7 cellular contexts compared by ENCODE assay signal in the genomic region with DNA sequence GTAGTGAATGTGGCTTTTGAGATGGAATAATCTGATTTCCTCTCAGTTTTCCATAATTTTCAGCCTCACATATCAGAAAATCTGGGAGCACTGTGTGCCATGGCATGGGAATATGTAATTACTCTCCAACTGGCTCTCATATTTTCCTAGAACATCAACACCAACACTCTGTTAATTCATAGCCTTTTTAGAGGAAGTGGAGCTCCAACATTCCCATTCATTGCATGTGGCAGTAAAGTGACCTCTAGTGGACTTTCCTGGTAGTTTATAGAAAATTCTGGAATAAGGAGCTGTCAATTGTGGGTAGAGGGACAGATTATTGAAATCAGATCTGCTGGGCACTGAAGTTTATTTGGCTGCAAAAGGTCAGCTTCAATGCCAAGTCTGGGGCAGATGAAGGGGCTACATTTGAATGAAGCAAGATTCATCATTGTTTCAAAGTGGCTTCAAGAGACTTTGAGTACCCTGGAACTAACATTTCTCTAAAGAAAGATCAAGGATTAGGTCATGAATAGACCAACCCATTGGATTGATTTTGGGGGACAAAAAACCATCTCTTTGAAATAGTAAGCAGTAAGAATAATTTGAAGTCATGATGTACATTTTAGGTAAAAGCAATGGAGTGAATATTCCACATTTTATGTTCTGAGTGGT. TPM values are rescaled to one million over a fixed set of nuclear protein-coding genes. Genes with fewer than 3 reads are reported as not detected.
DNase-seq lines count a peak whose midpoint lies in the region; ATAC-seq, FAIRE-seq and TF ChIP-seq lines count a peak whose summit lies in the region.

No MANE protein-coding gene starts in this region.

- peak; percentile 60 for ATAC-seq in body of pancreas
- ATAC-seq in HepG2 = peak; percentile 53; the same call in 2 of the 3 replicates
- ATAC-seq in GM18870 (IDR thresholded peaks at IDR 0.05; ENCODE audit: unreplicated experiment) = no peak

- BruUV-seq in HepG2 (replicated peaks; lab: Mats Ljungman, UMichigan) = no TSS peak

- TF ChIP-seq POLR2A in NB4 (IDR thresholded peaks at IDR 0.05; ENCODE audit: extremely low read depth, insufficient read length) (no peak), body of pancreas (IDR thresholded peaks at IDR 0.05) (no peak), HepG2 (IDR thresholded peaks at IDR 0.05; ENCODE audit: insufficient read depth in 1 of 2, low read depth in 2 of 2, low read length in 2 of 2) (no peak)

- peaks cover 0 to 6% (median 0%) of the 10 kb centered on the region in 3 donors for H3K4me1 Mint-ChIP-seq in CD8-positive, alpha-beta memory T cell

- no peak overlapping the region for H3K4me3 Mint-ChIP-seq in CD8-positive, alpha-beta memory T cell

- no peak for TF ChIP-seq RAD21 in HepG2 (CRISPR knock-in tag; IDR thresholded peaks at IDR 0.05)

- no peak; a peak in 1 of 4 replicates for TF ChIP-seq EP300 in HepG2 (IDR thresholded peaks at IDR 0.05; ENCODE audit: low read depth in 2 of 2, low read length in 2 of 2)
- TF ChIP-seq EP300 in HepG2 (CRISPR knock-in tag; IDR thresholded peaks at IDR 0.05; ENCODE audit: borderline replicate concordance) = no peak

- TF ChIP-seq CTCF in GM06990 (IDR thresholded peaks at IDR 0.05; ENCODE audit: insufficient read depth, low read length, poor library complexity, severe bottlenecking) (peak; percentile 32), NB4 (IDR thresholded peaks at IDR 0.05; ENCODE audit: low read depth, low read length) (peak; percentile 63), body of pancreas (IDR thresholded peaks at IDR 0.05) (peak; percentile 58 to 74 (median 60)), HepG2 (CRISPR knock-in tag; IDR thresholded peaks at IDR 0.05) (peak; percentile 64)

- no peaks in the 10 kb centered on the region for H3K36me3 Mint-ChIP-seq in CD8-positive, alpha-beta memory T cell

- H3K27me3 ChIP-seq in GM06990 (replicated peaks; ENCODE audit: control insufficient read depth, insufficient read depth, low read length) (no peaks in the 10 kb centered on the region; the same call in 1 of the 2 replicates), body of pancreas (no peaks in the 10 kb centered on the region), HepG2 (ENCODE audit: control insufficient read depth in 1 of 2, insufficient read depth in 2 of 2, low read length in 2 of 2) (no peaks in the 10 kb centered on the region)
- no peaks in the 10 kb centered on the region for H3K27me3 ChIP-seq in CD8-positive, alpha-beta memory T cell (ENCODE audit: insufficient read depth, low read length, poor library complexity, severe bottlenecking)

- peak overlapping the region in 1 of 8 donors; percentile 13 for H3K27ac Mint-ChIP-seq in CD8-positive, alpha-beta memory T cell

- CTCF ChIA-PET in HepG2 (lab: Yijun Ruan, JAX; ENCODE audit: low intra/inter-chr PET ratio, low total read pairs) = interaction anchor here (0.9 kb wide), 1 partner anchor 274 kb away, joined by 3 read pairs; no protein-coding TSS in a partner anchor
- CTCF ChIA-PET in CD8-positive, alpha-beta memory T cell (lab: Charles Lee) = no interaction called here

- H4K20me1 ChIP-seq in HepG2 (ENCODE audit: insufficient read depth, low read length) = no peaks in the 10 kb centered on the region

- H3K36me3 ChIP-seq in GM06990 (ENCODE audit: control insufficient read depth, insufficient read depth, low read length) = no peaks in the 10 kb centered on the region
- no peaks in the 10 kb centered on the region for H3K36me3 ChIP-seq in body of pancreas (replicated peaks in 1 of 2; ENCODE audit: insufficient read depth in 1 of 2, low read depth in 2 of 2)
- no peaks in the 10 kb centered on the region for H3K36me3 ChIP-seq in HepG2 (replicated peaks in 1 of 2; ENCODE audit: control insufficient read depth in 1 of 2, insufficient read depth in 2 of 2, low read length in 2 of 2)
- no peaks in the 10 kb centered on the region for H3K36me3 ChIP-seq in CD8-positive, alpha-beta memory T cell (ENCODE audit: insufficient read depth, low read length)

- POLR2A ChIA-PET in HepG2 (lab: Yijun Ruan, JAX) = no interaction called here
- POLR2A ChIA-PET in CD8-positive, alpha-beta memory T cell (lab: Charles Lee) = no interaction called here

- H3K4me2 ChIP-seq in HepG2 (ENCODE audit: low read depth, low read length) = no peak overlapping the region

- no peaks in the 10 kb centered on the region for H3K79me2 ChIP-seq in HepG2 (ENCODE audit: insufficient read depth, low read length)

- in situ Hi-C loops in HepG2 (cut with HindIII; ENCODE audit: extremely low pct_ligation_motif_present, low pct_unique_long_range_greater_than_20kb) = loop anchor here (25.0 kb wide), 1 partner anchor 412 kb away; the partner anchor contains the start of gene HAL

- FAIRE-seq in HepG2 (lab: Jason Lieb, UNC) = peak; percentile 51

- no peak overlapping the region for H3K27ac ChIP-seq in body of pancreas
- H3K27ac ChIP-seq in HepG2 (ENCODE audit: extremely low read length, insufficient read depth, low read length) = no peak overlapping the region
- H3K27ac ChIP-seq in CD8-positive, alpha-beta memory T cell (ENCODE audit: low read depth, low read length) = no peak overlapping the region

- no peak overlapping the region for H3K9ac ChIP-seq in HepG2 (ENCODE audit: insufficient read depth, low read depth, low read length)

- H3K4me3 ChIP-seq in GM06990 (replicated peaks; ENCODE audit: low read depth, low read length) = no peak overlapping the region
- no peak overlapping the region for H3K4me3 ChIP-seq in NB4 (ENCODE audit: low read depth, low read length)
- H3K4me3 ChIP-seq in body of pancreas = no peak overlapping the region
- no peak overlapping the region for H3K4me3 ChIP-seq in HepG2 (replicated peaks in 1 of 3; ENCODE audit: insufficient read depth in 1 of 3, low read depth in 2 of 3, low read length in 3 of 3)
- H3K4me3 ChIP-seq in CD8-positive, alpha-beta memory T cell (ENCODE audit: low read length) = no peak overlapping the region

- H3K4me1 ChIP-seq in body of pancreas (no peaks in the 10 kb centered on the region), HepG2 (ENCODE audit: insufficient read depth, low read length) (no peaks in the 10 kb centered on the region)
- H3K4me1 ChIP-seq in CD8-positive, alpha-beta memory T cell (ENCODE audit: insufficient read depth, low read length) = no peaks in the 10 kb centered on the region

- H3K27me3 Mint-ChIP-seq in CD8-positive, alpha-beta memory T cell = peaks cover 7 to 14% of the 10 kb centered on the region in 2 donors

- DNase-seq in GM06990 (ENCODE audit: extremely low read depth, insufficient read length) = no peak
- DNase-seq in NB4 (ENCODE audit: low read depth) = peak; percentile 45
- DNase-seq in body of pancreas = no peak
- peak; percentile 31 for DNase-seq in HepG2 (ENCODE audit: low spot score)
- DNase-seq in CD8-positive, alpha-beta memory T cell = no peak
- DNase-seq in posterior cingulate gyrus = no peak

- no peaks in the 10 kb centered on the region for H3K9me3 Mint-ChIP-seq in CD8-positive, alpha-beta memory T cell

- H2AFZ ChIP-seq in HepG2 (ENCODE audit: low read length) = no peak overlapping the region

- H3K9me3 ChIP-seq in body of pancreas = no peaks in the 10 kb centered on the region
- no peaks in the 10 kb centered on the region for H3K9me3 ChIP-seq in HepG2 (ENCODE audit: low read length)
- no peaks in the 10 kb centered on the region for H3K9me3 ChIP-seq in CD8-positive, alpha-beta memory T cell (ENCODE audit: low read length)

- intact Hi-C loops in body of pancreas (cut with DNase I) (loop anchor here (5.0 kb wide), 1 partner anchor 242 kb away; no protein-coding TSS in a partner anchor), HepG2 (cut with micrococcal nuclease; ENCODE audit: unreplicated experiment) (no loop called here), posterior cingulate gyrus (cut with DNase I) (no loop called here)

TF ChIP-seq in HepG2, 621 proteins besides CTCF, POLR2A, EP300 and RAD21 (continues in another document):
- TF ChIP-seq, protein P1, sequence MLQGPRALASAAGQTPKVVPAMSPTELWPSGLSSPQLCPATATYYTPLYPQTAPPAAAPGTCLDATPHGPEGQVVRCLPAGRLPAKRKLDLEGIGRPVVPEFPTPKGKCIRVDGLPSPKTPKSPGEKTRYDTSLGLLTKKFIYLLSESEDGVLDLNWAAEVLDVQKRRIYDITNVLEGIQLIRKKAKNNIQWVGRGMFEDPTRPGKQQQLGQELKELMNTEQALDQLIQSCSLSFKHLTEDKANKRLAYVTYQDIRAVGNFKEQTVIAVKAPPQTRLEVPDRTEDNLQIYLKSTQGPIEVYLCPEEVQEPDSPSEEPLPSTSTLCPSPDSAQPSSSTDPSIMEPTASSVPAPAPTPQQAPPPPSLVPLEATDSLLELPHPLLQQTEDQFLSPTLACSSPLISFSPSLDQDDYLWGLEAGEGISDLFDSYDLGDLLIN (CRISPR knock-in tag; IDR thresholded peaks at IDR 0.05; ENCODE audit: borderline replicate concordance) = no peak
- peak; percentile 47 for TF ChIP-seq ELF3 (CRISPR knock-in tag; IDR thresholded peaks at IDR 0.05)

RNA-seq across cellular contexts. Expression of gene USP44, which starts 23.6 kb away (rescaled TPM):
- total RNA-seq in body of pancreas = 10 to 100 TPM in 1 of 2 donors, 1 to 10 TPM in 1; 7.0 to 21.1 TPM
- 0.07 and 0.11 TPM in 2 replicates for total RNA-seq in HepG2 (2016; rRNA removed; fragmentation: Illumina TruSeq; extraction: Trizol)
- 0.35 TPM in 1 of 2 replicates, not detected in the other for total RNA-seq in HepG2 (2016; cell fraction: cytosol; rRNA removed; fragmentation: Illumina TruSeq; extraction: Trizol; ENCODE audit: low read depth)
- total RNA-seq in HepG2 (2016; cell fraction: insoluble cytoplasmic fraction; rRNA removed; fragmentation: Illumina TruSeq; extraction: Trizol) = 0.11 and 0.12 TPM in 2 replicates
- 0.22 TPM in 1 of 2 replicates, not detected in the other for total RNA-seq in HepG2 (2016; cell fraction: membrane; rRNA removed; fragmentation: Illumina TruSeq; extraction: Trizol)
- total RNA-seq in HepG2 (2016; cell fraction: nucleus; rRNA removed; fragmentation: Illumina TruSeq; extraction: Trizol) = not detected in 2 replicates
- 0.04 and 0.05 TPM in 2 replicates for polyA plus RNA-seq in HepG2 (2011; rRNA removed)
- polyA plus RNA-seq in HepG2 (2011; cell fraction: cytosol; rRNA removed) = 0.08 TPM in 1 of 2 replicates, not detected in the other
- 0.06 TPM in 1 of 2 replicates, not detected in the other for polyA plus RNA-seq in HepG2 (2011; cell fraction: nucleus; rRNA removed)
- 0.11 and 0.12 TPM in 2 replicates for polyA plus RNA-seq in HepG2 (2012)
- not detected in 2 replicates for polyA plus RNA-seq in HepG2 (2016; cell fraction: cytosol; fragmentation: Illumina TruSeq; extraction: Trizol; ENCODE audit: low read depth)
- polyA plus RNA-seq in HepG2 (2016; cell fraction: insoluble cytoplasmic fraction; fragmentation: Illumina TruSeq; extraction: Trizol; ENCODE audit: low read depth) = 0.09 TPM in 1 of 2 replicates, not detected in the other
- not detected in 2 replicates for polyA plus RNA-seq in HepG2 (2016; cell fraction: membrane; fragmentation: Illumina TruSeq; extraction: Trizol; ENCODE audit: low read depth)
- 0.79 TPM in 1 of 2 replicates, not detected in the other for polyA plus RNA-seq in HepG2 (2016; cell fraction: nucleus; fragmentation: Illumina TruSeq; extraction: Trizol; ENCODE audit: insufficient read depth, low read depth)
- polyA minus RNA-seq in HepG2 (2011; rRNA and poly(A)+ RNA removed; ENCODE audit: low replicate concordance) = not detected in 2 replicates
- not detected in 2 replicates for polyA minus RNA-seq in HepG2 (2011; cell fraction: cytosol; rRNA and poly(A)+ RNA removed)
- not detected in 2 replicates for polyA minus RNA-seq in HepG2 (2011; cell fraction: nucleus; rRNA and poly(A)+ RNA removed)
- 1 to 10 TPM; 5.8 to 7.1 TPM for total RNA-seq in CD8-positive, alpha-beta memory T cell
- 3.2 TPM for polyA plus RNA-seq in CD8-positive, alpha-beta memory T cell

Comparison
In these comparisons a context has a peak if more than half of its experiments do, and no peak if none do; other contexts are left out.
1. DNase-seq: peak in NB4 (single experiment) and HepG2 (single experiment); none in GM06990 (single experiment), body of pancreas (0 of 4), CD8-positive, alpha-beta memory T cell (0 of 5) and posterior cingulate gyrus (0 of 10).
2. Peak in every context shown above with its lines, with median percentiles within 50 percentile points of each other: CTCF ChIP-seq.